30 cellular contexts compared by ENCODE assay signal in the genomic region with DNA sequence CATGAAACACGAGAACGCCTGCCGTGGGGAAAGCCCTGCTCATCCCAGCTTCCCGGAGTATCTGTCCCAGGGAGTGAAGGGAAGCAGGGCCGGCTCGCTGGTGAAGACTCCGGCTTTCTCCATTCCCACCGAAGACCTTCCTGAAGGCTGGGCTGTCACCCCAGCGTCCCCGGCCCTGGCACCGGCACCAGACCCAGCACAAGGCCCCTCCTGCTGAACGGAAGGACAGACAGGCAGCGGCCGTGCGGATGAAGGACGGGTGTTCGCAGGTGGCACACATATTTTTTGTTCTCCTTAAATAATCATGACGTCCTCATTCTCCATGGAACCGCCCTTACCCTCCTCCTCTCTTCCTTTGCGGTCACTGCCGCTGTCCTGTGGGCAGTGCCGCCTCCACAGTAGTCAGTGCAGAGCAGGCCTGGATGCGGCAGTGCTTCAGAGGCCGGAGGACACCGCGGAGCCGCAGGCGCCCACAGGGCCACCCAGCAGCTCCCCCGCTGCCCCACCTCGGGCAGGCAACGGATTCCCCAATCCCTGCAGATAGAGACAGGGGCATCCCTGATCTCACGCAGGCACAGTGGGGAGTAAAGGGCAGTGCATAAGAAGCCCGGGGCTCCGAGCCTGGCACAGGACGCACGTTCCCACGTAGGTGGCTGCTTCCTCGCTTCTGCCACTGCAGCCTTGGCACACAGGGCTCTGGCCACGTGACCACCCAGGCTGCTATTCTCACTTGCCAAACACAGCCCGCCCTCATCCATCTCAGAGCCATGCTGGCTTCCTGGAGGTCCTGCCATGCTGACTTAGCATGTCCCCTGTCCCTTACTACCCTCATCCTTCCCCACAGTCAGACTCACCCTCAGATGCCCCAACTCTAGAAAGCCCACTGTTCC.
DNase-seq lines count a peak whose midpoint lies in the region; ATAC-seq and TF ChIP-seq lines count a peak whose summit lies in the region.
"Had no signal": no experiment of that assay in that cellular context is flagged by ENCODE, and none has a peak within 500 bp of the region (broad histone marks: within the 10 kb centered on the region; RNA-seq: fewer than 3 reads in every experiment).

No MANE protein-coding gene starts in this region.

- H3K27me3 ChIP-seq in upper lobe of right lung, result no peaks in the 10 kb centered on the region
- no peaks in the 10 kb centered on the region for H3K27me3 ChIP-seq in ascending aorta
- H3K27me3 ChIP-seq: gastrocnemius medialis, Peyer's patch, vagina had no signal

- H3K4me3 ChIP-seq in upper lobe of right lung (no peak overlapping the region), ascending aorta (no peak overlapping the region)
- H3K4me3 ChIP-seq: A549, gastrocnemius medialis, lung, Peyer's patch, vagina had no signal

- H3K4me1 ChIP-seq in upper lobe of right lung (no peaks in the 10 kb centered on the region), ascending aorta (no peaks in the 10 kb centered on the region)
- H3K4me1 ChIP-seq: gastrocnemius medialis, Peyer's patch, vagina had no signal

- DNase-seq in Right ventricle myocardium inferior (ENCODE audit: missing footprints), result no peak
- no peak for DNase-seq in cardiac septum (ENCODE audit: low spot score)
- DNase-seq in cerebellar cortex (ENCODE audit: low spot score), result peak; percentile 54
- DNase-seq in myocyte (ENCODE audit: low read depth), result peak; percentile 78
- peak; percentile 60 for DNase-seq in upper lobe of right lung
- no peak for DNase-seq in stimulated activated CD4-positive, alpha-beta T cell treated with anti-CD3 and anti-CD28 coated beads, Interleukin-1b, Interleukin-23, amount 100 ng/mL, for 48 hours
- DNase-seq in NCI-H187 treated with DMSO at 0.1 percent for 48 hours (lab: John Stamatoyannopoulos, UW), result no peak
- no peak for DNase-seq in ascending aorta (ENCODE audit: low spot score in 2 of 2)
- DNase-seq: activated CD4-positive, alpha-beta T cell treated with anti-CD3 and anti-CD28 coated beads, Interleukin-2, amount 10 ng/mL, durations not matched to agents 24 days and 14 days; activated gamma-delta T cell; activated T-cell treated with anti-CD3 and anti-CD28 coated beads, Interleukin-2, amount 50 U/mL, for 4 hours; AML-193; cerebellar nuclear complex; DMS153; gastrocnemius medialis; H9; Kasumi-1; kidney glomerular epithelial cell; NCI-H1436; NCI-H2081 treated with DMSO at 0.1 percent for 48 hours; Peyer's patch; right cardiac atrium; SHP77 treated with DMSO at 0.1 percent for 48 hours; stimulated activated CD4-positive, alpha-beta T cell treated with anti-CD3 and anti-CD28 coated beads, Interleukin-2, amount 100 ng/mL, for 24 hours; stimulated activated CD8-positive, alpha-beta memory T cell treated with anti-CD3 and anti-CD28 coated beads, Interleukin-4, amount 100 ng/mL, for 48 hours; stimulated activated naive CD8-positive, alpha-beta T cell treated with anti-CD3 and anti-CD28 coated beads, Interleukin-15, amount 100 ng/mL, for 72 hours; WERI-Rb-1 had no signal

- H3K9me3 ChIP-seq in upper lobe of right lung, result no peaks in the 10 kb centered on the region
- H3K9me3 ChIP-seq in ascending aorta, result no peaks in the 10 kb centered on the region
- H3K9me3 ChIP-seq: A549, gastrocnemius medialis, Peyer's patch, vagina had no signal

- intact Hi-C loops in Right ventricle myocardium inferior (cut with DNase I), result no loop called here
- intact Hi-C loops in cardiac septum (cut with DNase I), result no loop called here
- intact Hi-C loops in upper lobe of right lung (cut with DNase I), result no loop called here
- intact Hi-C loops in ascending aorta (cut with DNase I), result no loop called here

- TF ChIP-seq CTCF in upper lobe of right lung (IDR thresholded peaks at IDR 0.05), result no peak
- no peak for TF ChIP-seq CTCF in ascending aorta (IDR thresholded peaks at IDR 0.05)

- no peak overlapping the region for H3K27ac ChIP-seq in upper lobe of right lung
- no peak overlapping the region for H3K27ac ChIP-seq in ascending aorta
- H3K27ac ChIP-seq: A549, gastrocnemius medialis, Peyer's patch, vagina, WERI-Rb-1 had no signal

- no peaks in the 10 kb centered on the region for H3K36me3 ChIP-seq in upper lobe of right lung
- H3K36me3 ChIP-seq in ascending aorta, result no peaks in the 10 kb centered on the region
- H3K36me3 ChIP-seq: gastrocnemius medialis, Peyer's patch, vagina, WERI-Rb-1 had no signal

- ATAC-seq in Right ventricle myocardium inferior (peak; percentile 12), upper lobe of right lung (peak; percentile 5)
- ATAC-seq: A549; activated T-cell treated with anti-CD3 and anti-CD28 coated beads, Interleukin-2, amount 50 U/mL, for 4 hours; gastrocnemius medialis; right cardiac atrium; stimulated activated naive CD8-positive, alpha-beta T cell treated with anti-CD3 and anti-CD28 coated beads, Interleukin-15, amount 100 ng/mL, for 72 hours had no signal

Comparison
In these comparisons a context has a peak if more than half of its experiments do, and no peak if none do; other contexts are left out.
1. DNase-seq: peak in cerebellar cortex (single experiment), myocyte (single experiment) and upper lobe of right lung (single experiment); none in Right ventricle myocardium inferior (single experiment), cardiac septum (single experiment), stimulated activated CD4-positive, alpha-beta T cell treated with anti-CD3 and anti-CD28 coated beads, Interleukin-1b, Interleukin-23, amount 100 ng/mL, for 48 hours (single experiment), NCI-H187 treated with DMSO at 0.1 percent for 48 hours (single experiment) and ascending aorta (0 of 2).